ENCODE assay signal across 8 cellular contexts in the genomic region with DNA sequence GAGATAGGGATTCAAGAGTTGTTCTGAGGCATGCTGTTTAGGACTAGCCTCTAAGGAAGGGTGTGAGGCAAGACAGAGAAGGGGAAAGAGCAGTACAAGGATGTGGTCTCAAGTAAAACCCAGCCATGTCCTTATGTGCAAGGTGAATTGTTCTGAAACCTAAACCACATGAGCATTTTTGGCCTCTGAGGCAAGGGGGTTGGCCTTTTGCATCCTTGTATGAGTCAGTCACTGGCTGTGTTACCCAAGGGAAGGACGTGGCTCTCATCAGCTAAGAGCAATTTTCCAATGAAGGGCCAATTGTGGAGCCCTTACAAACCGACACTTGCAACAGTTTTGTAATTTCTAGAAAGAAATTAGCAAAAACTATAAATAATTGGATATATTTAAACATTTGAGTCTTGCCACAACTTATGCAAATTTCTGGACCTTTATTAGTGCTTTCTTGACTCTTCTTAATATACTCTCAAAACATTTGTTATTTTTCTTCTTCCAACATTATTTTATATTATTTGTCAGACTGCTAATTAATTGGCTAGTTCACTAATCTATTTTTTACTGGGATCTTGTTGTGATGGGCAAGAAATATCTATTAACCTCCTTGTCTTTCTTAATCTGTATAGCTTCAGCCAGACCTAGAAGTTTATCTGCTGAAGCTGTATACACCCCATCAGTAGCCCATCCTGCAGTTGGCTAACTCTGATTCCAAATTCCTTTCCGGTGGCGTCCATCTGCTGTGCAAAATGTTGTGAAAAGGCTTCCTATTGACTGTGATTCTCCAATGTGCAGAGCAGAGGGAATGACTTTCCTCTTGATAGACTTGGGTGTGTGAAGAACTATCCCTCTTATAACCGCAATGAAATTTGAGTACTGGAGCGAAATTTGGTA.
DNase-seq lines count a peak whose midpoint lies in the region; ATAC-seq, FAIRE-seq and TF ChIP-seq lines count a peak whose summit lies in the region.

No MANE protein-coding gene starts in this region.

- SMC1A ChIA-PET in GM12878 (lab: Charles Lee; ENCODE audit: uncharacterized antibody, unreplicated experiment), result interaction anchor here (1.2 kb wide), 1 partner anchor 18 kb away, joined by 4 read pairs; no protein-coding TSS in a partner anchor

- RAD21 ChIA-PET in GM12878 (lab: Charles Lee; ENCODE audit: unreplicated experiment), result no interaction called here

- intact Hi-C loops in GM12878 (cut with micrococcal nuclease; ENCODE audit: unreplicated experiment), result loop anchor here (5.0 kb wide), 1 partner anchor 255 kb away; no protein-coding TSS in a partner anchor

- H3K4me2 ChIP-seq in GM12878 (ENCODE audit: control insufficient read depth, insufficient read depth), result peak overlapping the region; percentile 71

- FAIRE-seq in GM12878 (lab: Jason Lieb, UNC), result peak; percentile 95

- H4K20me1 ChIP-seq in GM12878 (ENCODE audit: control insufficient read depth, insufficient read depth), result no peaks in the 10 kb centered on the region

- peaks cover 20% of the 10 kb centered on the region for H3K4me1 ChIP-seq in GM12878 (ENCODE audit: control insufficient read depth, insufficient read depth, low read length)

- DNase-seq in ELR (ENCODE audit: low read depth) (peak; percentile 47), GM12878 (ENCODE audit: low read depth, low spot score) (peak; percentile 96), retina (no peak), NCI-H524 (lab: John Stamatoyannopoulos, UW) (no peak), DMS79 treated with DMSO at 0.1 percent for 48 hours (lab: John Stamatoyannopoulos, UW) (no peak)
- DNase-seq in activated CD4-positive, alpha-beta T cell treated with anti-CD3 and anti-CD28 coated beads, Interleukin-2, amount 50 U/mL, for 4 hours, result no peak

- H3K79me2 ChIP-seq in GM12878 (ENCODE audit: control insufficient read depth, insufficient read depth, low read length), result no peaks in the 10 kb centered on the region

- TF ChIP-seq CTCF in GM12878 (IDR thresholded peaks at IDR 0.05 in 2 of 3, conservative IDR thresholded peaks at IDR 0.05 in 1 of 3; ENCODE audit: control insufficient read depth in 2 of 3, extremely low read depth in 1 of 3, insufficient read depth in 1 of 3, low read depth in 3 of 3, low read length in 3 of 3), result no peak

- no TSS peak for BruUV-seq in GM12878 (replicated peaks; lab: Mats Ljungman, UMichigan)

- H3K27me3 ChIP-seq in GM12878 (replicated peaks in 1 of 2; ENCODE audit: control insufficient read depth in 2 of 2, insufficient read depth in 2 of 2, low read length in 1 of 2), result no peaks in the 10 kb centered on the region

- CTCF ChIA-PET in GM12878 (lab: Yijun Ruan, JAX), result interaction anchor here (0.8 kb wide), 1 partner anchor 231 kb away, joined by 3 read pairs; no protein-coding TSS in a partner anchor

- ATAC-seq in GM19468 (IDR thresholded peaks at IDR 0.05; ENCODE audit: extremely low read depth, unreplicated experiment) (peak; percentile 97), HG03432 (IDR thresholded peaks at IDR 0.05; ENCODE audit: unreplicated experiment) (peak; percentile 99), GM12878 (peak; percentile 99)

- TF ChIP-seq RAD21 in GM12878 (IDR thresholded peaks at IDR 0.05; ENCODE audit: insufficient read depth, low read depth, low read length), result 0 out of 2 replicates have a peak, but pooled peaks have one; percentile 1

- 48% methylated on average over 6 of the region's 6 CpGs for WGBS in GM12878 (ENCODE audit: insufficient coverage, insufficient replicate concordance, low lambda C conversion rate, missing lambda C conversion rate)

- no peak overlapping the region for H2AFZ ChIP-seq in GM12878 (ENCODE audit: control insufficient read depth, low read depth, low read length)

- peak; percentile 84 to 89 for TF ChIP-seq EP300 in GM12878 (IDR thresholded peaks at IDR 0.05; ENCODE audit: borderline replicate concordance in 1 of 2, control insufficient read depth in 1 of 2, low read depth in 2 of 2, low read length in 2 of 2)

- no peaks in the 10 kb centered on the region for H3K36me3 ChIP-seq in GM12878 (ENCODE audit: control insufficient read depth in 2 of 2, insufficient read depth in 2 of 2, low read length in 1 of 2)

- peak overlapping the region; percentile 45; the same call in 1 of the 2 replicates for H3K27ac ChIP-seq in GM12878 (ENCODE audit: control insufficient read depth, insufficient read depth)

- H3K9me3 ChIP-seq in GM12878 (replicated peaks; ENCODE audit: control insufficient read depth, insufficient read depth, low read length), result peaks cover 1% of the 10 kb centered on the region; the same call in 2 of the 3 replicates

- in situ Hi-C loops in GM12878 (cut with MboI), result no loop called here

- no peak overlapping the region for H3K4me3 ChIP-seq in GM12878

- H3K9ac ChIP-seq in GM12878 (ENCODE audit: control insufficient read depth, insufficient read depth, low read length), result no peak overlapping the region

- no peak for TF ChIP-seq POLR2A in GM12878 (IDR thresholded peaks at IDR 0.05; ENCODE audit: low read depth, low read length)

- POLR2A ChIA-PET in GM12878 (lab: Charles Lee), result no interaction called here

TF ChIP-seq in GM12878, 131 proteins besides CTCF, POLR2A, EP300 and RAD21 (continues in another document):
- TF ChIP-seq TAF1 (IDR thresholded peaks at IDR 0.05; ENCODE audit: borderline replicate concordance, low read depth, low read length), result peak; percentile 37; the same call in 1 of the 2 replicates
- TF ChIP-seq STAT3 (IDR thresholded peaks at IDR 0.05; ENCODE audit: low read depth, low read length), result no peak; the same call in 1 of the 2 replicates
- peak; percentile 93; the same call in 2 of the 3 replicates for TF ChIP-seq POU2F2 (IDR thresholded peaks at IDR 0.05; ENCODE audit: borderline replicate concordance, low read depth, low read length)
- no peak for TF ChIP-seq MXI1 (IDR thresholded peaks at IDR 0.05; ENCODE audit: low read depth, low read length)
- peak; percentile 97 for TF ChIP-seq PAX5 (IDR thresholded peaks at IDR 0.05; ENCODE audit: borderline replicate concordance, low read depth, low read length)
- TF ChIP-seq, protein P1, sequence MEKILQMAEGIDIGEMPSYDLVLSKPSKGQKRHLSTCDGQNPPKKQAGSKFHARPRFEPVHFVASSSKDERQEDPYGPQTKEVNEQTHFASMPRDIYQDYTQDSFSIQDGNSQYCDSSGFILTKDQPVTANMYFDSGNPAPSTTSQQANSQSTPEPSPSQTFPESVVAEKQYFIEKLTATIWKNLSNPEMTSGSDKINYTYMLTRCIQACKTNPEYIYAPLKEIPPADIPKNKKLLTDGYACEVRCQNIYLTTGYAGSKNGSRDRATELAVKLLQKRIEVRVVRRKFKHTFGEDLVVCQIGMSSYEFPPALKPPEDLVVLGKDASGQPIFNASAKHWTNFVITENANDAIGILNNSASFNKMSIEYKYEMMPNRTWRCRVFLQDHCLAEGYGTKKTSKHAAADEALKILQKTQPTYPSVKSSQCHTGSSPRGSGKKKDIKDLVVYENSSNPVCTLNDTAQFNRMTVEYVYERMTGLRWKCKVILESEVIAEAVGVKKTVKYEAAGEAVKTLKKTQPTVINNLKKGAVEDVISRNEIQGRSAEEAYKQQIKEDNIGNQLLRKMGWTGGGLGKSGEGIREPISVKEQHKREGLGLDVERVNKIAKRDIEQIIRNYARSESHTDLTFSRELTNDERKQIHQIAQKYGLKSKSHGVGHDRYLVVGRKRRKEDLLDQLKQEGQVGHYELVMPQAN (conservative IDR thresholded peaks at IDR 0.05), result no peak
- TF ChIP-seq FOXM1 (IDR thresholded peaks at IDR 0.05; ENCODE audit: low read depth, low read length), result peak; percentile 98
- TF ChIP-seq TCF7 (IDR thresholded peaks at IDR 0.05; ENCODE audit: borderline replicate concordance), result no peak
- TF ChIP-seq ETV6 (conservative IDR thresholded peaks at IDR 0.05 in 1 of 2, IDR thresholded peaks at IDR 0.05 in 1 of 2; ENCODE audit: borderline replicate concordance in 1 of 2, low read depth in 1 of 2), result peak in 1 of 2 experiments; percentile 86; a peak in 2 of 4 replicates
- TF ChIP-seq, protein P2, sequence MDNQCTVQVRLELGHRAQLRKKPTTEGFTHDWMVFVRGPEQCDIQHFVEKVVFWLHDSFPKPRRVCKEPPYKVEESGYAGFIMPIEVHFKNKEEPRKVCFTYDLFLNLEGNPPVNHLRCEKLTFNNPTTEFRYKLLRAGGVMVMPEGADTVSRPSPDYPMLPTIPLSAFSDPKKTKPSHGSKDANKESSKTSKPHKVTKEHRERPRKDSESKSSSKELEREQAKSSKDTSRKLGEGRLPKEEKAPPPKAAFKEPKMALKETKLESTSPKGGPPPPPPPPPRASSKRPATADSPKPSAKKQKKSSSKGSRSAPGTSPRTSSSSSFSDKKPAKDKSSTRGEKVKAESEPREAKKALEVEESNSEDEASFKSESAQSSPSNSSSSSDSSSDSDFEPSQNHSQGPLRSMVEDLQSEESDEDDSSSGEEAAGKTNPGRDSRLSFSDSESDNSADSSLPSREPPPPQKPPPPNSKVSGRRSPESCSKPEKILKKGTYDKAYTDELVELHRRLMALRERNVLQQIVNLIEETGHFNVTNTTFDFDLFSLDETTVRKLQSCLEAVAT (IDR thresholded peaks at IDR 0.05), result peak; percentile 73
- TF ChIP-seq CHD2 (IDR thresholded peaks at IDR 0.05; ENCODE audit: borderline replicate concordance, low read depth, low read length), result peak; percentile 56; the same call in 1 of the 2 replicates
- TF ChIP-seq, protein P3, sequence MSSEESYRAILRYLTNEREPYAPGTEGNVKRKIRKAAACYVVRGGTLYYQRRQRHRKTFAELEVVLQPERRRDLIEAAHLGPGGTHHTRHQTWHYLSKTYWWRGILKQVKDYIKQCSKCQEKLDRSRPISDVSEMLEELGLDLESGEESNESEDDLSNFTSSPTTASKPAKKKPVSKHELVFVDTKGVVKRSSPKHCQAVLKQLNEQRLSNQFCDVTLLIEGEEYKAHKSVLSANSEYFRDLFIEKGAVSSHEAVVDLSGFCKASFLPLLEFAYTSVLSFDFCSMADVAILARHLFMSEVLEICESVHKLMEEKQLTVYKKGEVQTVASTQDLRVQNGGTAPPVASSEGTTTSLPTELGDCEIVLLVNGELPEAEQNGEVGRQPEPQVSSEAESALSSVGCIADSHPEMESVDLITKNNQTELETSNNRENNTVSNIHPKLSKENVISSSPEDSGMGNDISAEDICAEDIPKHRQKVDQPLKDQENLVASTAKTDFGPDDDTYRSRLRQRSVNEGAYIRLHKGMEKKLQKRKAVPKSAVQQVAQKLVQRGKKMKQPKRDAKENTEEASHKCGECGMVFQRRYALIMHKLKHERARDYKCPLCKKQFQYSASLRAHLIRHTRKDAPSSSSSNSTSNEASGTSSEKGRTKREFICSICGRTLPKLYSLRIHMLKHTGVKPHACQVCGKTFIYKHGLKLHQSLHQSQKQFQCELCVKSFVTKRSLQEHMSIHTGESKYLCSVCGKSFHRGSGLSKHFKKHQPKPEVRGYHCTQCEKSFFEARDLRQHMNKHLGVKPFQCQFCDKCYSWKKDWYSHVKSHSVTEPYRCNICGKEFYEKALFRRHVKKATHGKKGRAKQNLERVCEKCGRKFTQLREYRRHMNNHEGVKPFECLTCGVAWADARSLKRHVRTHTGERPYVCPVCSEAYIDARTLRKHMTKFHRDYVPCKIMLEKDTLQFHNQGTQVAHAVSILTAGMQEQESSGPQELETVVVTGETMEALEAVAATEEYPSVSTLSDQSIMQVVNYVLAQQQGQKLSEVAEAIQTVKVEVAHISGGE (CRISPR knock-in tag; IDR thresholded peaks at IDR 0.05), result no peak

Comparison
In these comparisons a context has a peak if more than half of its experiments do, and no peak if none do; other contexts are left out.
1. DNase-seq: peak in ELR (single experiment) and GM12878 (single experiment); none in retina (single experiment), NCI-H524 (0 of 2), DMS79 treated with DMSO at 0.1 percent for 48 hours (single experiment) and activated CD4-positive, alpha-beta T cell treated with anti-CD3 and anti-CD28 coated beads, Interleukin-2, amount 50 U/mL, for 4 hours (0 of 2).
2. Peak in every context shown above with its lines, with median percentiles within 50 percentile points of each other: ATAC-seq.